ENCODE assay signal across 10 cellular contexts in genomic region chr17:1997587-1998425, GRCh38. TPM values are rescaled to one million over a fixed set of nuclear protein-coding genes. Genes with fewer than 3 reads are reported as not detected.
DNase-seq lines count a peak whose midpoint lies in the region; ATAC-seq and TF ChIP-seq lines count a peak whose summit lies in the region.
"Had no signal": no experiment of that assay in that cellular context is flagged by ENCODE, and none has a peak within 500 bp of the region (broad histone marks: within the 10 kb centered on the region; RNA-seq: fewer than 3 reads in every experiment).

No MANE protein-coding gene starts in this region.

- H3K27me3 ChIP-seq in effector memory CD4-positive, alpha-beta T cell (replicated peaks; ENCODE audit: control insufficient read depth, insufficient read depth, low read length, poor library complexity, severe bottlenecking) = peaks cover 8% of the 10 kb centered on the region
- peaks cover 4% of the 10 kb centered on the region for H3K27me3 ChIP-seq in CD4-positive, alpha-beta memory T cell (ENCODE audit: insufficient read depth, low read length)

- peaks cover 4 to 11% (median 7%) of the 10 kb centered on the region in 4 donors for H3K4me1 Mint-ChIP-seq in CD4-positive, alpha-beta memory T cell

- no peak for TF ChIP-seq CTCF in 22Rv1 (IDR thresholded peaks at IDR 0.05)

- no peaks in the 10 kb centered on the region for H3K9me3 ChIP-seq in effector memory CD4-positive, alpha-beta T cell (ENCODE audit: control insufficient read depth, low read length)
- H3K9me3 ChIP-seq in CD4-positive, alpha-beta memory T cell (ENCODE audit: control insufficient read depth in 1 of 2, low read length in 2 of 2) = no peaks in the 10 kb centered on the region

- peaks cover 0 to 4% (median 0%) of the 10 kb centered on the region in 8 donors for H3K9me3 Mint-ChIP-seq in CD4-positive, alpha-beta memory T cell
- H3K9me3 Mint-ChIP-seq: activated naive CD4-positive, alpha-beta T cell treated with anti-CD3 and anti-CD28 coated beads, Interleukin-2, amount 50 U/mL, for 24 hours had no signal

- peak; percentile 90 for DNase-seq in HuH-7 (ENCODE audit: low spot score)
- no peak for DNase-seq in effector memory CD4-positive, alpha-beta T cell
- peak; percentile 86 for DNase-seq in mucosa of gallbladder (ENCODE audit: low spot score)
- no peak for DNase-seq in CD4-positive, alpha-beta memory T cell
- DNase-seq in activated CD4-positive, alpha-beta T cell treated with anti-CD3 and anti-CD28 coated beads, Interleukin-2, amount 50 U/mL, for 4 hours = no peak
- DNase-seq: PC-9 had no signal

- ATAC-seq in GM21526 (IDR thresholded peaks at IDR 0.05; ENCODE audit: low FRiP score, unreplicated experiment) (no peak), GM21515 (IDR thresholded peaks at IDR 0.05; ENCODE audit: unreplicated experiment) (no peak)

- POLR2A ChIA-PET in CD4-positive, alpha-beta memory T cell (lab: Charles Lee; ENCODE audit: partially characterized antibody) = no interaction called here

- no peaks in the 10 kb centered on the region for H3K4me1 ChIP-seq in effector memory CD4-positive, alpha-beta T cell (ENCODE audit: control insufficient read depth, insufficient read depth, low read length, poor library complexity, severe bottlenecking)
- no peaks in the 10 kb centered on the region for H3K4me1 ChIP-seq in CD4-positive, alpha-beta memory T cell (ENCODE audit: insufficient read depth, low read length)

- peaks cover 16% of the 10 kb centered on the region in 2 donors for H3K27me3 Mint-ChIP-seq in CD4-positive, alpha-beta memory T cell

- peak overlapping the region; percentile 98 for H3K27ac ChIP-seq in 22Rv1
- H3K27ac ChIP-seq in effector memory CD4-positive, alpha-beta T cell (ENCODE audit: insufficient read depth, low read length, poor library complexity, severe bottlenecking) = no peak overlapping the region
- no peak overlapping the region for H3K27ac ChIP-seq in CD4-positive, alpha-beta memory T cell (ENCODE audit: low read depth, low read length)
- H3K27ac ChIP-seq: PC-9 had no signal

- intact Hi-C loops in CD4-positive, alpha-beta memory T cell (cut with micrococcal nuclease) = no loop called here

- H3K36me3 Mint-ChIP-seq in CD4-positive, alpha-beta memory T cell = no peaks in the 10 kb centered on the region

- H3K4me3 Mint-ChIP-seq in CD4-positive, alpha-beta memory T cell = peak overlapping the region in 4 of 8 donors; percentile 5 to 59 (median 12)

- H3K4me3 ChIP-seq in effector memory CD4-positive, alpha-beta T cell (ENCODE audit: insufficient read depth, low read depth, low read length, poor library complexity, severe bottlenecking) = peak overlapping the region; percentile 29
- no peak overlapping the region for H3K4me3 ChIP-seq in CD4-positive, alpha-beta memory T cell (ENCODE audit: low read length in 2 of 2)
- H3K4me3 ChIP-seq: PC-9 had no signal

- no peak overlapping the region for H3K27ac Mint-ChIP-seq in CD4-positive, alpha-beta memory T cell
- H3K27ac Mint-ChIP-seq: activated naive CD4-positive, alpha-beta T cell treated with anti-CD3 and anti-CD28 coated beads, Interleukin-2, amount 50 U/mL, for 24 hours had no signal

- CTCF ChIA-PET in CD4-positive, alpha-beta memory T cell (lab: Charles Lee; ENCODE audit: partially characterized antibody) = no interaction called here

- H3K36me3 ChIP-seq in effector memory CD4-positive, alpha-beta T cell (ENCODE audit: control insufficient read depth, insufficient read depth, low read length) = no peaks in the 10 kb centered on the region
- H3K36me3 ChIP-seq in CD4-positive, alpha-beta memory T cell (ENCODE audit: insufficient read depth, low read length) = no peaks in the 10 kb centered on the region

RNA-seq across cellular contexts. Expression of gene RTN4RL1, which starts 27.3 kb away (rescaled TPM):
- total RNA-seq in mucosa of gallbladder = 9.3 TPM
- total RNA-seq in CD4-positive, alpha-beta memory T cell = under 1 TPM; 0.30 to 0.47 TPM
- polyA plus RNA-seq in CD4-positive, alpha-beta memory T cell = 1 to 10 TPM in 1 of 2 donors, under 1 TPM in 1; 0.27 to 2.0 TPM

RNA-seq across cellular contexts. Expression of gene DPH1, which starts 32.1 kb away (rescaled TPM):
- 51.5 TPM for total RNA-seq in mucosa of gallbladder
- 10 to 100 TPM; 76.6 to 95.8 TPM for total RNA-seq in CD4-positive, alpha-beta memory T cell
- 10 to 100 TPM; 30.8 to 39.8 TPM for polyA plus RNA-seq in CD4-positive, alpha-beta memory T cell

RNA-seq across cellular contexts. Expression of gene OVCA2, which starts 44.0 kb away (rescaled TPM):
- total RNA-seq in mucosa of gallbladder = 31.8 TPM
- total RNA-seq in CD4-positive, alpha-beta memory T cell = 10 to 100 TPM; 27.9 to 36.7 TPM
- polyA plus RNA-seq in CD4-positive, alpha-beta memory T cell = 10 to 100 TPM; 49.6 to 90.3 TPM

RNA-seq across cellular contexts. Expression of gene HIC1, which starts 57.1 kb away (rescaled TPM):
- 20.8 TPM for total RNA-seq in mucosa of gallbladder
- 1 to 10 TPM; 4.9 to 5.2 TPM for total RNA-seq in CD4-positive, alpha-beta memory T cell
- 1 to 10 TPM in 1 of 2 donors, under 1 TPM in 1; 0.39 to 1.6 TPM for polyA plus RNA-seq in CD4-positive, alpha-beta memory T cell

Comparison
In these comparisons a context has a peak if more than half of its experiments do, and no peak if none do; other contexts are left out.
1. DNase-seq: peak in HuH-7 (single experiment) and mucosa of gallbladder (single experiment); none in effector memory CD4-positive, alpha-beta T cell (0 of 3), CD4-positive, alpha-beta memory T cell (0 of 5) and activated CD4-positive, alpha-beta T cell treated with anti-CD3 and anti-CD28 coated beads, Interleukin-2, amount 50 U/mL, for 4 hours (0 of 2).